Comparison of ENCODE assay signal across 1 cellular context in genomic region chr1:179951383-179952144, GRCh38.
TF ChIP-seq lines count a peak whose summit lies in the region.

No MANE protein-coding gene starts in this region.

TF ChIP-seq in HepG2, 621 proteins besides CTCF, POLR2A, EP300 and RAD21:
- TF ChIP-seq, protein P1, sequence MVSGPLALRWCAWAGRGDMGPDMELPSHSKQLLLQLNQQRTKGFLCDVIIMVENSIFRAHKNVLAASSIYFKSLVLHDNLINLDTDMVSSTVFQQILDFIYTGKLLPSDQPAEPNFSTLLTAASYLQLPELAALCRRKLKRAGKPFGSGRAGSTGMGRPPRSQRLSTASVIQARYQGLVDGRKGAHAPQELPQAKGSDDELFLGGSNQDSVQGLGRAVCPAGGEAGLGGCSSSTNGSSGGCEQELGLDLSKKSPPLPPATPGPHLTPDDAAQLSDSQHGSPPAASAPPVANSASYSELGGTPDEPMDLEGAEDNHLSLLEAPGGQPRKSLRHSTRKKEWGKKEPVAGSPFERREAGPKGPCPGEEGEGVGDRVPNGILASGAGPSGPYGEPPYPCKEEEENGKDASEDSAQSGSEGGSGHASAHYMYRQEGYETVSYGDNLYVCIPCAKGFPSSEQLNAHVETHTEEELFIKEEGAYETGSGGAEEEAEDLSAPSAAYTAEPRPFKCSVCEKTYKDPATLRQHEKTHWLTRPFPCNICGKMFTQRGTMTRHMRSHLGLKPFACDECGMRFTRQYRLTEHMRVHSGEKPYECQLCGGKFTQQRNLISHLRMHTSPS (CRISPR knock-in tag; IDR thresholded peaks at IDR 0.05; ENCODE audit: low read depth) = no peak
- TF ChIP-seq ATF7 (IDR thresholded peaks at IDR 0.05) (peak; percentile 66), ATF7 (CRISPR knock-in tag; IDR thresholded peaks at IDR 0.05) (no peak)
